ENCODE assay signal across 26 cellular contexts in the genomic region with DNA sequence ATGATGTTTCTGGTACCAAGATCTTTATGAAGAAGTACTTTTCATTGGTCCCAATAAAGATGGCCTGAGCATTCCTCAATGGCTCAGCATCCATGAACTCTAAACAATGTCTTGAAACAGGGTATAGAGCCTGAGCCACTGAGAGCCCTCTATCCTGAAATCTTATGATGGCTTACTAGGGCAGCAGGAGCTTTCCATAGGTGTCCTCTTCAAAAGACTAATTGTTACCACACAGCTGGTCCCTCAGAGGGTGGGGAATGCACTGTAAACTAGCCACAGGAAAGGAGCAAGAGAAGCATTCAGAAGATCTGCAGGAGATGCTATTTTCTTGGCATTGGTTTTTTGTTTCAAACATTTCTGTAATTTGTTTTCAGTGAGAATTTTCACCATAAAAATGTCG. TPM values are rescaled to one million over a fixed set of nuclear protein-coding genes. Genes with fewer than 3 reads are reported as not detected.
"Had no signal": no experiment of that assay in that cellular context is flagged by ENCODE, and none has a peak within 500 bp of the region (broad histone marks: within the 10 kb centered on the region; RNA-seq: fewer than 3 reads in every experiment).

No MANE protein-coding gene starts in this region.

- H3K27ac ChIP-seq: dorsolateral prefrontal cortex, esophagus muscularis mucosa, left lung, neutrophil, ovary, prostate gland, spleen, thyroid gland, upper lobe of right lung had no signal

- H3K36me3 Mint-ChIP-seq: activated naive CD4-positive, alpha-beta T cell treated with anti-CD3 and anti-CD28 coated beads, Interleukin-2, amount 50 U/mL, for 72 hours had no signal

- H3K27me3 ChIP-seq: esophagus muscularis mucosa, left lung, neutrophil, ovary, spleen, thyroid gland, upper lobe of right lung had no signal

- H3K27ac Mint-ChIP-seq: activated naive CD4-positive, alpha-beta T cell treated with anti-CD3 and anti-CD28 coated beads, Interleukin-2, amount 50 U/mL, for 72 hours; effector memory CD8-positive, alpha-beta T cell; mesothelial cell of epicardium; naive thymus-derived CD8-positive, alpha-beta T cell had no signal

- DNase-seq: activated CD4-positive, alpha-beta memory T cell treated with anti-CD3 and anti-CD28 coated beads, Interleukin-2, amount 10 ng/mL, durations not matched to agents 7 days and 5 days; activated CD4-positive, alpha-beta T cell treated with anti-CD3 and anti-CD28 coated beads for 4 hours; activated CD4-positive, CD25-positive, alpha-beta regulatory T cell; activated gamma-delta T cell; central memory CD4-positive, alpha-beta T cell; dorsolateral prefrontal cortex; effector memory CD8-positive, alpha-beta T cell; hippocampal formation; kidney glomerular epithelial cell; left lung; naive thymus-derived CD8-positive, alpha-beta T cell; ovary; spleen; stimulated activated CD4-positive, alpha-beta T cell treated with anti-CD3 and anti-CD28 coated beads, Interleukin-4, amount 100 ng/mL, for 1 hour; stimulated activated naive CD8-positive, alpha-beta T cell treated with anti-CD3 and anti-CD28 coated beads, Interleukin-15, Interleukin-2, amounts not matched to agents 100 U/mL and 50 U/mL, for 24 hours; SW 1271; T-helper 9 cell; thyroid gland; upper lobe of right lung had no signal

- H3K9me3 ChIP-seq: neutrophil, ovary, prostate gland, thyroid gland, upper lobe of right lung had no signal

- H3K36me3 ChIP-seq: esophagus muscularis mucosa, left lung, neutrophil, ovary, prostate gland, spleen, thyroid gland, upper lobe of right lung had no signal

- ATAC-seq: activated naive CD4-positive, alpha-beta T cell treated with anti-CD3 and anti-CD28 coated beads, Interleukin-2, amount 50 U/mL, for 72 hours; effector memory CD8-positive, alpha-beta T cell; left lung; naive thymus-derived CD8-positive, alpha-beta T cell; stimulated activated naive CD8-positive, alpha-beta T cell treated with anti-CD3 and anti-CD28 coated beads, Interleukin-15, Interleukin-2, amounts not matched to agents 100 U/mL and 50 U/mL, for 24 hours; upper lobe of right lung had no signal

- H3K9me3 Mint-ChIP-seq: activated naive CD4-positive, alpha-beta T cell treated with anti-CD3 and anti-CD28 coated beads, Interleukin-2, amount 50 U/mL, for 72 hours had no signal

- H3K4me3 ChIP-seq: dorsolateral prefrontal cortex, esophagus muscularis mucosa, left lung, ovary, prostate gland, spleen, thyroid gland, upper lobe of right lung had no signal

- H3K4me1 ChIP-seq: esophagus muscularis mucosa, left lung, prostate gland, thyroid gland, upper lobe of right lung had no signal

- H3K4me3 Mint-ChIP-seq: activated CD4-positive, alpha-beta memory T cell treated with anti-CD3 and anti-CD28 coated beads, Interleukin-2, amount 10 ng/mL, durations not matched to agents 7 days and 5 days; activated T-helper 1 cell treated with anti-CD3 and anti-CD28 coated beads, Interleukin-12 subunit alpha, Interleukin-12 subunit beta, Interleukin-2, Interleukin-4 antibody, amounts not matched to agents 30 ng/mL and 10 ng/mL and 1 ng/mL, durations not matched to agents 14 hours and 24 hours and 36 hours; effector memory CD8-positive, alpha-beta T cell; mesothelial cell of epicardium; naive thymus-derived CD8-positive, alpha-beta T cell had no signal

RNA-seq across cellular contexts. Expression of a gene that starts 5.6 kb away (rescaled TPM):
- total RNA-seq: activated naive CD4-positive, alpha-beta T cell treated with anti-CD3 and anti-CD28 coated beads, Interleukin-2, amount 50 U/mL, for 72 hours; activated T-helper 1 cell treated with anti-CD3 and anti-CD28 coated beads, Interleukin-12 subunit alpha, Interleukin-12 subunit beta, Interleukin-2, Interleukin-4 antibody, amounts not matched to agents 30 ng/mL and 10 ng/mL and 1 ng/mL, durations not matched to agents 14 hours and 24 hours and 36 hours; lung microvascular endothelial cell had no signal
